ENCODE assay signal across 11 cellular contexts in the genomic region with DNA sequence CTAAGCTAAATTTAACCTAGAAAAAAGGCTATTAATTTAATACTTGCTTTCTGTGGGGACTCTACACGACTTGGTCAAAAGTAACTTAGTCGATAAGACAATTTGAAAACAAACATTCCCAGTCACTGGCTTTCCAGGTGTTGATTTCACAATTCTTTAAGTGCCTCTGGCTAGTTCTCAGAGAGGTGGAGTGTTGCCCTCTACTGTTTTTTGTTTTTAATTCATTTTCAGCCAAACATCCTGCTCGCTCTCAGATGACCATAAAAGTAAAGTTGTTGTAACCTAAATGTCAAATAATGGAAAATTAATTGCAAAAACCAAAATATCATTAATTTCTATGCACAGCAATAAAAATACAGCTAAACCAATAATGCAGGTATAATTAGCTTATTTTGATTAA.
DNase-seq lines count a peak whose midpoint lies in the region; ATAC-seq and TF ChIP-seq lines count a peak whose summit lies in the region.
"Had no signal": no experiment of that assay in that cellular context is flagged by ENCODE, and none has a peak within 500 bp of the region (broad histone marks: within the 10 kb centered on the region; RNA-seq: fewer than 3 reads in every experiment).

No MANE protein-coding gene starts in this region.

- in situ Hi-C loops in brain microvascular endothelial cell (cut with HindIII; ENCODE audit: low pct_ligation_motif_present, low sequenced_read_pairs), result no loop called here
- in situ Hi-C loops in GM13976 (cut with MboI; ENCODE audit: low sequenced_read_pairs, unreplicated experiment), result loop anchor here (10.0 kb wide), 1 partner anchor 285 kb away; a partner anchor contains a TSS

- H3K4me1 ChIP-seq in GM23338 (ENCODE audit: insufficient read depth), result no peaks in the 10 kb centered on the region

- H3K4me3 Mint-ChIP-seq in GM23338, result no peak overlapping the region
- H3K4me3 Mint-ChIP-seq: activated naive CD8-positive, alpha-beta T cell treated with anti-CD3 and anti-CD28 coated beads, Interleukin-2, amount 50 U/mL, for 24 hours; T-helper 1 cell treated with Interleukin-12 subunit alpha and Interleukin-12 subunit beta and Interleukin-4 antibody, amounts not matched to agents 30 μg/mL and 1 μg/mL, for 36 hours had no signal

- peaks cover 4% of the 10 kb centered on the region; the same call in 2 of the 3 replicates for H3K9me3 Mint-ChIP-seq in GM23338
- H3K9me3 Mint-ChIP-seq: activated naive CD8-positive, alpha-beta T cell treated with anti-CD3 and anti-CD28 coated beads, Interleukin-2, amount 50 U/mL, for 24 hours; T-helper 1 cell treated with Interleukin-12 subunit alpha and Interleukin-12 subunit beta and Interleukin-4 antibody, amounts not matched to agents 30 μg/mL and 1 μg/mL, for 36 hours had no signal

- no peaks in the 10 kb centered on the region; the same call in 1 of the 2 replicates for H4K20me1 ChIP-seq in GM23338 (replicated peaks; ENCODE audit: insufficient read depth)

- H3K27ac Mint-ChIP-seq in GM23338, result no peak overlapping the region
- H3K27ac Mint-ChIP-seq: activated naive CD8-positive, alpha-beta T cell treated with anti-CD3 and anti-CD28 coated beads, Interleukin-2, amount 50 U/mL, for 24 hours; T-helper 1 cell treated with Interleukin-12 subunit alpha and Interleukin-12 subunit beta and Interleukin-4 antibody, amounts not matched to agents 30 μg/mL and 1 μg/mL, for 36 hours had no signal

- H3K27me3 ChIP-seq in GM23338 (ENCODE audit: insufficient read depth) (no peaks in the 10 kb centered on the region), brain microvascular endothelial cell (replicated peaks) (no peaks in the 10 kb centered on the region)

- H3F3A ChIP-seq in GM23338 (replicated peaks; ENCODE audit: low read depth), result no peaks in the 10 kb centered on the region

- H3K4me1 Mint-ChIP-seq in GM23338, result peaks cover 14% of the 10 kb centered on the region
- H3K4me1 Mint-ChIP-seq: activated naive CD8-positive, alpha-beta T cell treated with anti-CD3 and anti-CD28 coated beads, Interleukin-2, amount 50 U/mL, for 24 hours had no signal

- ATAC-seq in GM23338 (no peak), GM18873 (IDR thresholded peaks at IDR 0.05; ENCODE audit: low FRiP score, unreplicated experiment) (no peak), GM18868 (IDR thresholded peaks at IDR 0.05; ENCODE audit: unreplicated experiment) (no peak)
- ATAC-seq: activated naive CD8-positive, alpha-beta T cell treated with anti-CD3 and anti-CD28 coated beads, Interleukin-2, amount 50 U/mL, for 24 hours had no signal

- peaks cover 5% of the 10 kb centered on the region for H3K27me3 Mint-ChIP-seq in GM23338 (ENCODE audit: insufficient read depth, low read depth, poor library complexity)
- H3K27me3 Mint-ChIP-seq: activated naive CD8-positive, alpha-beta T cell treated with anti-CD3 and anti-CD28 coated beads, Interleukin-2, amount 50 U/mL, for 24 hours had no signal

- H3K36me3 ChIP-seq in GM23338 (ENCODE audit: insufficient read depth) (no peaks in the 10 kb centered on the region), brain microvascular endothelial cell (replicated peaks) (no peaks in the 10 kb centered on the region)

- no peaks in the 10 kb centered on the region for H3K79me2 ChIP-seq in GM23338 (replicated peaks; ENCODE audit: insufficient read depth)

- TF ChIP-seq CTCF in GM23338 (conservative IDR thresholded peaks at IDR 0.05; ENCODE audit: low read depth in 2 of 2) (peak; percentile 46 to 54; a peak in 3 of 4 replicates), brain microvascular endothelial cell (IDR thresholded peaks at IDR 0.05; ENCODE audit: low read depth, low read length, missing control alignments) (peak; percentile 11), GM13976 (IDR thresholded peaks at IDR 0.05; ENCODE audit: borderline replicate concordance, control extremely low read depth, extremely low read depth, insufficient read depth, missing control alignments) (no peak)

- H3K4me2 ChIP-seq in GM23338, result no peak overlapping the region

- peaks cover 10% of the 10 kb centered on the region; the same call in 2 of the 3 replicates for H3K36me3 Mint-ChIP-seq in GM23338 (ENCODE audit: low read depth)

- H3K4me3 ChIP-seq in GM23338, result no peak overlapping the region
- H3K4me3 ChIP-seq in brain microvascular endothelial cell (ENCODE audit: low read depth, low read length), result no peak overlapping the region

- no peak overlapping the region for H3K27ac ChIP-seq in GM23338 (ENCODE audit: low read depth)
- no peak overlapping the region for H3K27ac ChIP-seq in brain microvascular endothelial cell

- DNase-seq in GM23338 (ENCODE audit: low spot score), result peak; percentile 46
- DNase-seq in NCI-H1105 treated with DMSO at 0.1 percent for 48 hours (lab: John Stamatoyannopoulos, UW), result peak; percentile 22
- DNase-seq in brain microvascular endothelial cell, result no peak
- peak; percentile 14 for DNase-seq in myocyte (ENCODE audit: low read depth)
- no peak for DNase-seq in GM13976 (ENCODE audit: low spot score)
- no peak for DNase-seq in germinal center (ENCODE audit: low spot score)
- DNase-seq: activated naive CD8-positive, alpha-beta T cell treated with anti-CD3 and anti-CD28 coated beads, Interleukin-2, amount 50 U/mL, for 24 hours; MV-4-11 had no signal

- no peaks in the 10 kb centered on the region for H3K9me2 ChIP-seq in GM23338 (ENCODE audit: insufficient read depth)

- no peak overlapping the region for H2AFZ ChIP-seq in GM23338

TF ChIP-seq in GM23338, 12 proteins besides CTCF, POLR2A, EP300 and RAD21 (continues in another document):
- TF ChIP-seq ZNF114 (CRISPR knock-in tag; IDR thresholded peaks at IDR 0.05) (no peak), EZH2phosphoT487 (IDR thresholded peaks at IDR 0.05; ENCODE audit: unreplicated experiment) (no peak), ZNF331 (CRISPR knock-in tag; IDR thresholded peaks at IDR 0.05; ENCODE audit: low read depth) (no peak), JUNB (IDR thresholded peaks at IDR 0.05; ENCODE audit: unreplicated experiment) (no peak), POLR2AphosphoS5 (IDR thresholded peaks at IDR 0.05; ENCODE audit: low read depth) (no peak)
- TF ChIP-seq, protein P1, sequence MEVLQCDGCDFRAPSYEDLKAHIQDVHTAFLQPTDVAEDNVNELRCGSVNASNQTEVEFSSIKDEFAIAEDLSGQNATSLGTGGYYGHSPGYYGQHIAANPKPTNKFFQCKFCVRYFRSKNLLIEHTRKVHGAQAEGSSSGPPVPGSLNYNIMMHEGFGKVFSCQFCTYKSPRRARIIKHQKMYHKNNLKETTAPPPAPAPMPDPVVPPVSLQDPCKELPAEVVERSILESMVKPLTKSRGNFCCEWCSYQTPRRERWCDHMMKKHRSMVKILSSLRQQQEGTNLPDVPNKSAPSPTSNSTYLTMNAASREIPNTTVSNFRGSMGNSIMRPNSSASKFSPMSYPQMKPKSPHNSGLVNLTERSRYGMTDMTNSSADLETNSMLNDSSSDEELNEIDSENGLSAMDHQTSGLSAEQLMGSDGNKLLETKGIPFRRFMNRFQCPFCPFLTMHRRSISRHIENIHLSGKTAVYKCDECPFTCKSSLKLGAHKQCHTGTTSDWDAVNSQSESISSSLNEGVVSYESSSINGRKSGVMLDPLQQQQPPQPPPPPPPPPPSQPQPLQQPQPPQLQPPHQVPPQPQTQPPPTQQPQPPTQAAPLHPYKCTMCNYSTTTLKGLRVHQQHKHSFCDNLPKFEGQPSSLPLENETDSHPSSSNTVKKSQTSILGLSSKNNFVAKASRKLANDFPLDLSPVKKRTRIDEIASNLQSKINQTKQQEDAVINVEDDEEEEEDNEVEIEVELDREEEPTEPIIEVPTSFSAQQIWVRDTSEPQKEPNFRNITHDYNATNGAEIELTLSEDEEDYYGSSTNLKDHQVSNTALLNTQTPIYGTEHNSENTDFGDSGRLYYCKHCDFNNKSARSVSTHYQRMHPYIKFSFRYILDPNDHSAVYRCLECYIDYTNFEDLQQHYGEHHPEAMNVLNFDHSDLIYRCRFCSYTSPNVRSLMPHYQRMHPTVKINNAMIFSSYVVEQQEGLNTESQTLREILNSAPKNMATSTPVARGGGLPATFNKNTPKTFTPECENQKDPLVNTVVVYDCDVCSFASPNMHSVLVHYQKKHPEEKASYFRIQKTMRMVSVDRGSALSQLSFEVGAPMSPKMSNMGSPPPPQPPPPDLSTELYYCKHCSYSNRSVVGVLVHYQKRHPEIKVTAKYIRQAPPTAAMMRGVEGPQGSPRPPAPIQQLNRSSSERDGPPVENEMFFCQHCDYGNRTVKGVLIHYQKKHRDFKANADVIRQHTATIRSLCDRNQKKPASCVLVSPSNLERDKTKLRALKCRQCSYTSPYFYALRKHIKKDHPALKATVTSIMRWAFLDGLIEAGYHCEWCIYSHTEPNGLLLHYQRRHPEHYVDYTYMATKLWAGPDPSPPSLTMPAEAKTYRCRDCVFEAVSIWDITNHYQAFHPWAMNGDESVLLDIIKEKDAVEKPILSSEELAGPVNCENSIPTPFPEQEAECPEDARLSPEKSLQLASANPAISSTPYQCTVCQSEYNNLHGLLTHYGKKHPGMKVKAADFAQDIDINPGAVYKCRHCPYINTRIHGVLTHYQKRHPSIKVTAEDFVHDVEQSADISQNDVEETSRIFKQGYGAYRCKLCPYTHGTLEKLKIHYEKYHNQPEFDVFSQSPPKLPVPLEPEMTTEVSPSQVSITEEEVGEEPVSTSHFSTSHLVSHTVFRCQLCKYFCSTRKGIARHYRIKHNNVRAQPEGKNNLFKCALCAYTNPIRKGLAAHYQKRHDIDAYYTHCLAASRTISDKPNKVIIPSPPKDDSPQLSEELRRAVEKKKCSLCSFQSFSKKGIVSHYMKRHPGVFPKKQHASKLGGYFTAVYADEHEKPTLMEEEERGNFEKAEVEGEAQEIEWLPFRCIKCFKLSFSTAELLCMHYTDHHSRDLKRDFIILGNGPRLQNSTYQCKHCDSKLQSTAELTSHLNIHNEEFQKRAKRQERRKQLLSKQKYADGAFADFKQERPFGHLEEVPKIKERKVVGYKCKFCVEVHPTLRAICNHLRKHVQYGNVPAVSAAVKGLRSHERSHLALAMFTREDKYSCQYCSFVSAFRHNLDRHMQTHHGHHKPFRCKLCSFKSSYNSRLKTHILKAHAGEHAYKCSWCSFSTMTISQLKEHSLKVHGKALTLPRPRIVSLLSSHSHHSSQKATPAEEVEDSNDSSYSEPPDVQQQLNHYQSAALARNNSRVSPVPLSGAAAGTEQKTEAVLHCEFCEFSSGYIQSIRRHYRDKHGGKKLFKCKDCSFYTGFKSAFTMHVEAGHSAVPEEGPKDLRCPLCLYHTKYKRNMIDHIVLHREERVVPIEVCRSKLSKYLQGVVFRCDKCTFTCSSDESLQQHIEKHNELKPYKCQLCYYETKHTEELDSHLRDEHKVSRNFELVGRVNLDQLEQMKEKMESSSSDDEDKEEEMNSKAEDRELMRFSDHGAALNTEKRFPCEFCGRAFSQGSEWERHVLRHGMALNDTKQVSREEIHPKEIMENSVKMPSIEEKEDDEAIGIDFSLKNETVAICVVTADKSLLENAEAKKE (CRISPR knock-in tag; IDR thresholded peaks at IDR 0.05), result no peak

Comparison
In these comparisons a context has a peak if more than half of its experiments do, and no peak if none do; other contexts are left out.
1. DNase-seq: peak in GM23338 (single experiment), NCI-H1105 treated with DMSO at 0.1 percent for 48 hours (single experiment) and myocyte (single experiment); none in brain microvascular endothelial cell (single experiment), GM13976 (single experiment) and germinal center (single experiment).